Comparison of ENCODE assay signal across 16 cellular contexts in genomic region chr18:51739044-51739666, GRCh38.
A peak's percentile ranks its signal among the peaks of the same experiment; 100 is the strongest.
DNase-seq lines count a peak whose midpoint lies in the region; ATAC-seq and FAIRE-seq lines count a peak whose summit lies in the region.
"Had no signal": no experiment of that assay in that cellular context is flagged by ENCODE, and none has a peak within 500 bp of the region (broad histone marks: within the 10 kb centered on the region; RNA-seq: fewer than 3 reads in every experiment).

No MANE protein-coding gene starts in this region.

- H3K27me3 Mint-ChIP-seq in activated T-helper 17 cell treated with anti-CD3 and anti-CD28 coated beads, Interleukin-2, amount 50 U/mL, for 72 hours: no peaks in the 10 kb centered on the region

- H3K36me3 Mint-ChIP-seq in activated T-helper 17 cell treated with anti-CD3 and anti-CD28 coated beads, Interleukin-2, amount 50 U/mL, for 72 hours (ENCODE audit: low read depth): no peaks in the 10 kb centered on the region

- no peak overlapping the region for H3K4me3 Mint-ChIP-seq in activated T-helper 17 cell treated with anti-CD3 and anti-CD28 coated beads, Interleukin-2, amount 50 U/mL, for 72 hours

- H3K4me1 Mint-ChIP-seq in activated T-helper 17 cell treated with anti-CD3 and anti-CD28 coated beads, Interleukin-2, amount 50 U/mL, for 72 hours: no peaks in the 10 kb centered on the region

- ATAC-seq in GM18498 (IDR thresholded peaks at IDR 0.05; ENCODE audit: unreplicated experiment) (peak; percentile 80), GM19463 (IDR thresholded peaks at IDR 0.05; ENCODE audit: unreplicated experiment) (peak; percentile 94), HG02798 (IDR thresholded peaks at IDR 0.05; ENCODE audit: poor library complexity, unreplicated experiment) (peak; percentile 93), HG03442 (IDR thresholded peaks at IDR 0.05; ENCODE audit: unreplicated experiment) (peak; percentile 83)
- ATAC-seq in activated T-helper 17 cell treated with anti-CD3 and anti-CD28 coated beads, Interleukin-2, amount 50 U/mL, for 72 hours (replicated peaks): no peak
- ATAC-seq: heart right ventricle, left ventricle myocardium superior had no signal

- DNase-seq in urothelium cell line (ENCODE audit: low spot score): no peak
- no peak for DNase-seq in RKO (ENCODE audit: low spot score)
- DNase-seq in midbrain (lab: John Stamatoyannopoulos, UW): no peak
- DNase-seq: activated T-cell treated with anti-CD3 and anti-CD28 coated beads, Interleukin-2, amount 50 U/mL, for 48 hours; DMS79; effector memory CD4-positive, alpha-beta T cell; heart right ventricle; left ventricle myocardium superior; NCI-H1092; NCI-H510A treated with DMSO at 0.1 percent for 48 hours; spleen had no signal

- FAIRE-seq in urothelium cell line (lab: Jason Lieb, UNC): no peak

- H3K9me3 Mint-ChIP-seq in activated T-helper 17 cell treated with anti-CD3 and anti-CD28 coated beads, Interleukin-2, amount 50 U/mL, for 72 hours: peaks cover 8% of the 10 kb centered on the region

- no peak overlapping the region for H3K27ac Mint-ChIP-seq in activated T-helper 17 cell treated with anti-CD3 and anti-CD28 coated beads, Interleukin-2, amount 50 U/mL, for 72 hours
